ENCODE assay signal across 6 cellular contexts in the genomic region with DNA sequence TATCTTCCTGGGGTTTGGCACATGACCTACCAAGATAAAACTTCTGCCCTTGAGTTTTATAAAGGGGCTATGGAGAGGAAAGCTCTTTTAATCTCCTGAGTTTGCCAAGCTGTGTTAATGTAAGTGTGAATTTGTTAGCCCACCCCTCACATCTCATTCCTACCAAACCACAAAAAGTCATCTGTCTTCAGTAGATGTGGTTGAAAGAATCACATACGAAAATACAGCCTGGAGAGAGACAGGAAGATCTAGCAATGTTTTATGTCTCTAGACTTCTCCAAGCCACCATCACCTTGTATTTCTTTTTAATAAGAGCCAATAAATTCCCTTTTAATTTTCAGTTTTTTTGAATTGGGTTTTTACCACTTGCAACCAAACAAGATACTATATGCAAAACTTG.
"Had no signal": no experiment of that assay in that cellular context is flagged by ENCODE, and none has a peak within 500 bp of the region (broad histone marks: within the 10 kb centered on the region; RNA-seq: fewer than 3 reads in every experiment).

No MANE protein-coding gene starts in this region.

- H3K4me2 ChIP-seq: GM23338, KMS-11 had no signal

- H3K9ac ChIP-seq: KMS-11 had no signal

- H3K27ac ChIP-seq: KMS-11 had no signal

- DNase-seq: H9, HCEC 1CT, IMR-90, KBM-7 had no signal

- H3K4me3 ChIP-seq: GM23338 had no signal

- ATAC-seq: GM23338 had no signal

- H2AFZ ChIP-seq: GM23338 had no signal
